ENCODE assay signal across 1 cellular context in the genomic region with DNA sequence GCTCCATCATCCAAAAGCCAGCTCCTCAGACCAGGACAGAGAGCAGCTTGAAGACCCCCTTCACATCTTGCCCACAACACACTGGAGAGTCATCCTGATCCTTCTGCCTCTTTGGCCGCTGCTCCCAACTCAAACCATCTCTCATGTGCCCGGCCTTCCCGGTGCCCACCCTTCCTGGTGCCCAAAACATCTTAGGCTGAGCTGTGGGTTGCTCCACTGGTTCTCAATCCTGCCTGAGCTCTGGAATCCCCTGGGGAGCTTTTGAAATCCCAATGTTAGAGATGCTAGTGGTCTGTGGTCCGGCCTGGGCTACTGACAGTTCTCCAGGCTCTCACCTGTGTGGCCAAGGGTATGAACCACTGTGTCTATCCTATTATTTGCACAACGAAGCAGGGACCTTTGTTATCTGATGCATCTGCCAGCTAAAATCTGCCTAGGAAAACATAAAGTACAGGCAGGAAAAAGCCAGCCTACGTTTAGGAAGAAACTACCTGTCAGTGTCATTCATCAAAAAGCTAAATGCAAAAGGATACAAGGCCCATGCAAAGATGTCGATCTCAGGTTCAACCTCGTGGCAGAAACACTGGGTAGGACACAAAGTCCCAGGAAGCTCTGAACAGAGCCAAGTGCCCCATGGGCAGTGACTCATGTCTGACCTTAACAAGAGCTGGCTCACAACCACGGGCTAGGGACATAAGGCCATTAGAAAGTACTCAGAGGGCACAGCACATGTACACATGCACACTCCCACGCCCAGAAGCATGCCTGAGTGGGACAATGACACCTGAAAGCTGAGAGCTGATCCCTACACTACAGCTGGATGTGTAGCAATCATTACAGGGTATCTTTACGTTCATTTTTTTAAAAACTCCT.
TF ChIP-seq lines count a peak whose summit lies in the region.

No MANE protein-coding gene starts in this region.

TF ChIP-seq in GM12878, 131 proteins besides CTCF, POLR2A, EP300 and RAD21 (continued from another document):
- no peak for TF ChIP-seq ATF3 (IDR thresholded peaks at IDR 0.05; ENCODE audit: borderline replicate concordance, extremely low read depth, low read depth, low read length)
- TF ChIP-seq ZBTB11 (CRISPR knock-in tag; IDR thresholded peaks at IDR 0.05), result no peak
- no peak for TF ChIP-seq EGR1 (IDR thresholded peaks at IDR 0.05; ENCODE audit: borderline replicate concordance in 1 of 2, low read depth in 2 of 2, low read length in 2 of 2)
